Comparison of ENCODE assay signal across 17 cellular contexts in the genomic region with DNA sequence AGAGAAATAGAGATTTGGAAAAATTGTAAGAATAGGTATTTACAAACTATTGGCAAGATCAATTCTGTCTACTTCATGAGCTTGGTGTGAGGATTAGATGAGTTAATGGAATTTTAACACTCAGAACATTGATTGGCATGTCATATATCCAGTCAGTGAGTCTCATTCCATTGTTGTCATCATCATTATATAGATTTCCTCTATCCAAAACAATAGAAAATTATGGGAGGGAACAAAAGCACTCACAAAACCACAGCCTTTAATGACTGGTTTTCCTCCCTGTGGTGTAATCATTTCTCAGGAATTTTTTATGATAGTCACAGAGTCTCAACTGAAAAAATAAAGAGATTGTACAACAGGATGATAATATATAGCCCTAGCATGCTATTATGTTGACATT. TPM values are rescaled to one million over a fixed set of nuclear protein-coding genes. Genes with fewer than 3 reads are reported as not detected.
DNase-seq lines count a peak whose midpoint lies in the region; ATAC-seq and TF ChIP-seq lines count a peak whose summit lies in the region.
"Had no signal": no experiment of that assay in that cellular context is flagged by ENCODE, and none has a peak within 500 bp of the region (broad histone marks: within the 10 kb centered on the region; RNA-seq: fewer than 3 reads in every experiment).

No MANE protein-coding gene starts in this region.

- H3K27ac ChIP-seq in mammary epithelial cell (ENCODE audit: insufficient read depth, low read depth, low read length) = no peak overlapping the region
- no peak overlapping the region for H3K27ac ChIP-seq in stomach
- H3K27ac ChIP-seq: PC-9, thoracic aorta, VCaP had no signal

- TF ChIP-seq CTCF in mammary epithelial cell (conservative IDR thresholded peaks at IDR 0.05 in 1 of 2, IDR thresholded peaks at IDR 0.05 in 1 of 2; ENCODE audit: extremely low read depth in 1 of 2, insufficient read depth in 1 of 2, low read depth in 1 of 2, low read length in 2 of 2) = no peak
- no peak for TF ChIP-seq CTCF in stomach (IDR thresholded peaks at IDR 0.05)

- H4K20me1 ChIP-seq in mammary epithelial cell (ENCODE audit: insufficient read depth, low read length) = no peaks in the 10 kb centered on the region

- TF ChIP-seq EP300 in stomach (IDR thresholded peaks at IDR 0.05) = no peak

- intact Hi-C loops in mammary epithelial cell (cut with micrococcal nuclease) = no loop called here
- intact Hi-C loops in stomach (cut with DNase I; ENCODE audit: low total_unique reads) = no loop called here

- H2AFZ ChIP-seq in mammary epithelial cell (ENCODE audit: low read depth, low read length) = no peak overlapping the region
- H2AFZ ChIP-seq: PC-9 had no signal

- ATAC-seq in HG03469 (IDR thresholded peaks at IDR 0.05; ENCODE audit: unreplicated experiment) = no peak
- ATAC-seq: activated CD8-positive, alpha-beta T cell treated with anti-CD3 and anti-CD28 coated beads, Interleukin-2, amount 10 ng/mL, durations not matched to agents 7 days and 5 days; CD8-positive, alpha-beta T cell; sciatic nerve had no signal

- no peaks in the 10 kb centered on the region for H3K9me3 ChIP-seq in mammary epithelial cell (replicated peaks; ENCODE audit: insufficient read depth, low read length)
- H3K9me3 ChIP-seq in stomach = no peaks in the 10 kb centered on the region
- H3K9me3 ChIP-seq: HAP-1, thoracic aorta had no signal

- TF ChIP-seq POLR2A in stomach (IDR thresholded peaks at IDR 0.05) = no peak

- no peak overlapping the region for H3K9ac ChIP-seq in mammary epithelial cell (ENCODE audit: insufficient read depth, low read length)

- no TSS peak for BruUV-seq in mammary epithelial cell (replicated peaks; lab: Mats Ljungman, UMichigan)

- CTCF ChIA-PET in mammary epithelial cell (lab: Charles Lee; ENCODE audit: low non-redundant PET) = no interaction called here

- peaks cover 18% of the 10 kb centered on the region for H3K4me1 ChIP-seq in mammary epithelial cell (ENCODE audit: insufficient read depth, low read length)
- no peaks in the 10 kb centered on the region for H3K4me1 ChIP-seq in stomach

- H3K4me3 ChIP-seq in mammary epithelial cell (replicated peaks in 1 of 3; ENCODE audit: insufficient read depth in 1 of 3, low read depth in 2 of 3, low read length in 3 of 3) (no peak overlapping the region), stomach (no peak overlapping the region)
- H3K4me3 ChIP-seq: HAP-1, PC-9, thoracic aorta had no signal

- in situ Hi-C loops in mammary epithelial cell (cut with MboI; ENCODE audit: low sequenced_read_pairs in 2 of 2) = no loop called here

- H3K36me3 ChIP-seq in mammary epithelial cell (ENCODE audit: insufficient read depth, low read length) = peaks cover 1% of the 10 kb centered on the region
- peaks cover 0 to 25% (median 24%) of the 10 kb centered on the region in 4 donors for H3K36me3 ChIP-seq in stomach
- H3K36me3 ChIP-seq: thoracic aorta had no signal

- peak; percentile 26 for DNase-seq in GM04503 (ENCODE audit: low read depth)
- DNase-seq in M059J (ENCODE audit: low read depth) = peak; percentile 48
- peak; percentile 83 for DNase-seq in mammary epithelial cell
- DNase-seq in non-pigmented ciliary epithelial cell (ENCODE audit: low read depth) = peak; percentile 30
- DNase-seq in stomach = no peak
- no peak for DNase-seq in NCI-H345 (lab: John Stamatoyannopoulos, UW)
- DNase-seq: activated CD8-positive, alpha-beta T cell treated with anti-CD3 and anti-CD28 coated beads, Interleukin-2, amount 10 ng/mL, durations not matched to agents 7 days and 5 days; amniotic stem cell; CD8-positive, alpha-beta T cell; nucleus accumbens; PC-9; stimulated activated CD4-positive, alpha-beta T cell treated with anti-CD3 and anti-CD28 coated beads, Interleukin-4, amount 100 ng/mL, for 24 hours had no signal

- dilution Hi-C loops in mammary epithelial cell (cut with HindIII; ENCODE audit: low sequenced_read_pairs) = no loop called here

- no peaks in the 10 kb centered on the region for H3K79me2 ChIP-seq in mammary epithelial cell (ENCODE audit: insufficient read depth, low read length)

- H3K27me3 ChIP-seq in mammary epithelial cell (ENCODE audit: insufficient read depth, low read length) = no peaks in the 10 kb centered on the region
- no peaks in the 10 kb centered on the region for H3K27me3 ChIP-seq in stomach

- no peak overlapping the region for H3K4me2 ChIP-seq in mammary epithelial cell (ENCODE audit: insufficient read depth, low read depth, low read length)
- H3K4me2 ChIP-seq: PC-9 had no signal

RNA-seq across cellular contexts. Expression of gene KLHL5, which starts 21.1 kb away (rescaled TPM):
- 28.4 and 38.1 TPM in 2 replicates for total RNA-seq in M059J (2014; rRNA removed; shearing (Covaris generic))
- total RNA-seq in mammary epithelial cell (10 to 100 TPM; 39.1 to 42.2 TPM), stomach (10 to 100 TPM; 11.7 to 51.0 (median 24.9) TPM)
- polyA plus RNA-seq in mammary epithelial cell (27.2 TPM), stomach (10 to 100 TPM in 2 of 3 donors, 1 to 10 TPM in 1; 6.3 to 35.1 (median 21.2) TPM)
- polyA minus RNA-seq in mammary epithelial cell = 83.2 TPM

RNA-seq across cellular contexts. Expression of gene TMEM156, which starts 51.0 kb away (rescaled TPM):
- 0.37 and 3.9 TPM in 2 replicates for total RNA-seq in M059J (2014; rRNA removed; shearing (Covaris generic))
- total RNA-seq in mammary epithelial cell (1 to 10 TPM in 1 of 2 donors, not detected in 1; 1.2 TPM), stomach (1 to 10 TPM in 1 of 5 donors, under 1 TPM in 1, not detected in 3; 0.37 to 1.2 TPM)
- polyA plus RNA-seq in mammary epithelial cell (0.60 TPM), stomach (1 to 10 TPM in 1 of 3 donors, under 1 TPM in 1, not detected in 1; 0.44 to 1.8 TPM)
- polyA minus RNA-seq in mammary epithelial cell = not detected
- total RNA-seq: thoracic aorta had no signal

Comparison
In these comparisons a context has a peak if more than half of its experiments do, and no peak if none do; other contexts are left out.
1. DNase-seq: peak in GM04503 (single experiment), M059J (single experiment), mammary epithelial cell (single experiment) and non-pigmented ciliary epithelial cell (single experiment); none in stomach (single experiment) and NCI-H345 (single experiment).